33 cellular contexts compared by ENCODE assay signal in genomic region chr2:35858216-35858615, GRCh38.
"Had no signal": no experiment of that assay in that cellular context is flagged by ENCODE, and none has a peak within 500 bp of the region (broad histone marks: within the 10 kb centered on the region; RNA-seq: fewer than 3 reads in every experiment).

No MANE protein-coding gene starts in this region.

- ATAC-seq: activated CD8-positive, alpha-beta memory T cell treated with anti-CD3 and anti-CD28 coated beads, Interleukin-2, amount 10 ng/mL, durations not matched to agents 7 days and 5 days; activated T-cell treated with anti-CD3 and anti-CD28 coated beads, Interleukin-2, amount 50 U/mL, for 72 hours; activated T-helper 17 cell treated with anti-CD3 and anti-CD28 coated beads, Interleukin-2, amount 50 U/mL, for 72 hours; PC-3; Right ventricle myocardium inferior; SK-N-SH treated with all-trans-retinoic acid at 6 μM for 48 hours; T-cell; T-helper 17 cell had no signal

- H3K27ac ChIP-seq: RWPE1, VCaP had no signal

- DNase-seq: activated CD4-positive, alpha-beta memory T cell treated with anti-CD3 and anti-CD28 coated beads, Interleukin-2, amount 10 ng/mL, durations not matched to agents 7 days and 5 days; activated CD4-positive, alpha-beta T cell treated with anti-CD3 and anti-CD28 coated beads for 1 hour; activated CD4-positive, alpha-beta T cell treated with anti-CD3 and anti-CD28 coated beads for 48 hours; activated CD4-positive, CD25-positive, alpha-beta regulatory T cell; activated CD8-positive, alpha-beta memory T cell treated with anti-CD3 and anti-CD28 coated beads for 24 hours; activated CD8-positive, alpha-beta memory T cell treated with anti-CD3 and anti-CD28 coated beads, Interleukin-2, amount 10 ng/mL, durations not matched to agents 7 days and 5 days; activated effector memory CD4-positive, alpha-beta T cell treated with anti-CD3 and anti-CD28 coated beads, Interleukin-2, amount 50 U/mL, for 16 hours; activated naive CD4-positive, alpha-beta T cell; activated naive CD4-positive, alpha-beta T cell treated with anti-CD3 and anti-CD28 coated beads, Interleukin-2, amount 50 U/mL, for 16 hours; activated naive CD8-positive, alpha-beta T cell treated with anti-CD3 and anti-CD28 coated beads for 36 hours; activated T-cell treated with anti-CD3 and anti-CD28 coated beads, Interleukin-2, amount 50 U/mL, for 1 hour; activated T-cell treated with anti-CD3 and anti-CD28 coated beads, Interleukin-2, amount 50 U/mL, for 72 hours; amniotic stem cell; aorta; cerebellar nuclear complex; NCI-H1048; NCI-H1105 treated with DMSO at 0.1 percent for 48 hours; NCI-H1436; NCI-H1694; NCI-H1930; NCI-H2081 treated with DMSO at 0.1 percent for 48 hours; NCI-H226; NCI-H446 treated with DMSO at 0.1 percent for 48 hours; NK-92 treated with Interleukin-12 subunit alpha and Interleukin-12 subunit beta, amount 100 ng/mL, for 24 hours; PC-3; SIG-M5; T-cell; T-helper 17 cell had no signal
